ENCODE assay signal across 10 cellular contexts in the genomic region with DNA sequence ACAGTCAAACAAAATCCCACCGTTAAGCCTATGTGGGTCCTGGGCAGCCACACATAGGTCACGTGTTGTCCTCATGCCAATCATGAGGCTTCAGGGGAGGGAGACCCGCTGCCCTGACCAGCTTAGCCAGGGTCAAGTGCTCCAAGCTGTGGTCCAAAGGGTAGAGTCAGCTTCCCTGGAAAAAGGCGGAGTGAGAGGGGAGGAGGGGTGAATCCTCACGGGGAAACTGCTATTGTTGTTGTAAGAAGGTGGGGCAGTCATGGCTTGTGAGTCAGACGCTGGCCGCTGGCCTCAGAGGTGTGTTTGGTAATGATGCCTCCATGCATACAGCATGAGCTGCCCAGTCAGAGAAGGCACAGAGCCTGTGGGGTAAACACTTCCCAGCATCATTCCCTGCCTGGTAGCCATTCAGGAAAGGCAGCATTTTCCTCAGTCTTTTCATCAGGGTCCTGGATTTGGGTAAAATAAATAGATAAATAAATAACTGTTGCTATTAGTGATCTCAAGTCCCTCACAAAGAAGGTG. TPM values are rescaled to one million over a fixed set of nuclear protein-coding genes. Genes with fewer than 3 reads are reported as not detected.
DNase-seq lines count a peak whose midpoint lies in the region; ATAC-seq and TF ChIP-seq lines count a peak whose summit lies in the region.
"Had no signal": no experiment of that assay in that cellular context is flagged by ENCODE, and none has a peak within 500 bp of the region (broad histone marks: within the 10 kb centered on the region; RNA-seq: fewer than 3 reads in every experiment).

No MANE protein-coding gene starts in this region.

- H3K36me3 Mint-ChIP-seq in activated T-cell treated with anti-CD3 and anti-CD28 coated beads, Interleukin-2, amount 50 U/mL, for 72 hours (ENCODE audit: insufficient read depth in 2 of 2): no peaks in the 10 kb centered on the region

- H3K27me3 ChIP-seq in left lung (no peaks in the 10 kb centered on the region), aorta (ENCODE audit: control insufficient read depth in 1 of 2, insufficient read depth in 2 of 2, low read length in 1 of 2) (no peaks in the 10 kb centered on the region)

- no peak overlapping the region for H3K4me3 ChIP-seq in coronary artery
- no peak overlapping the region for H3K4me3 ChIP-seq in left lung
- H3K4me3 ChIP-seq in aorta (ENCODE audit: low read length in 2 of 2): no peak overlapping the region

- DNase-seq in Right ventricle myocardium superior (peak; percentile 68), cardiac septum (ENCODE audit: low spot score) (no peak), coronary artery (ENCODE audit: low spot score) (no peak), left lung (peak in 1 of 2 donors; percentile 68), aorta (no peak)
- DNase-seq in activated T-cell treated with anti-CD3 and anti-CD28 coated beads, Interleukin-2, amount 50 U/mL, for 72 hours: no peak
- DNase-seq: stimulated activated CD4-positive, alpha-beta T cell treated with anti-CD3 and anti-CD28 coated beads, Interleukin-15, amount 100 ng/mL, for 24 hours had no signal

- 62 to 64% methylated on average over 7 of the region's 7 CpGs for WGBS in aorta, 2 donors

- H3K4me1 ChIP-seq in left lung (peaks cover 0 to 18% of the 10 kb centered on the region in 2 donors), aorta (ENCODE audit: control insufficient read depth in 1 of 2, insufficient read depth in 2 of 2, low read length in 2 of 2) (no peaks in the 10 kb centered on the region)

- no peaks in the 10 kb centered on the region for H3K9me3 ChIP-seq in left lung
- no peaks in the 10 kb centered on the region for H3K9me3 ChIP-seq in aorta (ENCODE audit: control insufficient read depth, low read length)

- H3K27me3 Mint-ChIP-seq in activated T-cell treated with anti-CD3 and anti-CD28 coated beads, Interleukin-2, amount 50 U/mL, for 72 hours (ENCODE audit: low read depth): peaks cover 6% of the 10 kb centered on the region

- H3K9me3 Mint-ChIP-seq in activated T-cell treated with anti-CD3 and anti-CD28 coated beads, Interleukin-2, amount 50 U/mL, for 72 hours: no peaks in the 10 kb centered on the region

- ATAC-seq in Right ventricle myocardium superior (ENCODE audit: poor library complexity): peak; percentile 22
- peak; percentile 46 for ATAC-seq in left lung
- peak; percentile 41 for ATAC-seq in aorta (ENCODE audit: low FRiP score)
- ATAC-seq in activated T-cell treated with anti-CD3 and anti-CD28 coated beads, Interleukin-2, amount 50 U/mL, for 72 hours (replicated peaks in 1 of 2): no peak
- ATAC-seq in HG03280 (IDR thresholded peaks at IDR 0.05; ENCODE audit: unreplicated experiment): no peak
- no peak for ATAC-seq in HG02610 (IDR thresholded peaks at IDR 0.05; ENCODE audit: unreplicated experiment)

- no peak overlapping the region for H3K4me3 Mint-ChIP-seq in activated T-cell treated with anti-CD3 and anti-CD28 coated beads, Interleukin-2, amount 50 U/mL, for 72 hours

- intact Hi-C loops in Right ventricle myocardium superior (cut with DNase I) (no loop called here), cardiac septum (cut with DNase I) (no loop called here), left lung (cut with DNase I) (no loop called here), aorta (cut with DNase I) (loop anchor here in 1 of 2 donors (10.0 kb wide), 1 partner anchor 204 kb away; the partner anchor contains the start of gene NAPB)

- no peak overlapping the region for H3K27ac Mint-ChIP-seq in activated T-cell treated with anti-CD3 and anti-CD28 coated beads, Interleukin-2, amount 50 U/mL, for 72 hours

- TF ChIP-seq CTCF in coronary artery (IDR thresholded peaks at IDR 0.05) (no peak), left lung (IDR thresholded peaks at IDR 0.05) (no peak)

- H3K27ac ChIP-seq in coronary artery (peak overlapping the region; percentile 37 to 61), left lung (no peak overlapping the region), aorta (ENCODE audit: low read depth in 1 of 2, low read length in 2 of 2) (no peak overlapping the region)

- H3K36me3 ChIP-seq in left lung (peaks cover 0 to 23% of the 10 kb centered on the region in 2 donors), aorta (ENCODE audit: control insufficient read depth in 1 of 2, insufficient read depth in 2 of 2, low read length in 1 of 2) (peaks cover 0 to 5% of the 10 kb centered on the region in 2 donors)

- H3K4me1 Mint-ChIP-seq in activated T-cell treated with anti-CD3 and anti-CD28 coated beads, Interleukin-2, amount 50 U/mL, for 72 hours (ENCODE audit: low read depth): no peaks in the 10 kb centered on the region

RNA-seq across cellular contexts. Expression of gene CST3, which starts 8.7 kb away (rescaled TPM):
- total RNA-seq in Right ventricle myocardium superior (971 TPM), cardiac septum (486 TPM), left lung (100 to 1,000 TPM; 628 to 714 TPM), aorta (1,000 to 10,000 TPM in 1 of 2 donors, 100 to 1,000 TPM in 1; 837 to 1,105 TPM)
- 1,000 to 10,000 TPM in 1 of 2 donors, 100 to 1,000 TPM in 1; 584 to 1,561 TPM for polyA plus RNA-seq in aorta
- total RNA-seq in activated T-cell treated with anti-CD3 and anti-CD28 coated beads, Interleukin-2, amount 50 U/mL, for 72 hours: under 1 TPM; 0.22 to 0.30 TPM

RNA-seq across cellular contexts. Expression of gene CST9, which starts 23.4 kb away (rescaled TPM):
- total RNA-seq in Right ventricle myocardium superior (not detected), cardiac septum (not detected), left lung (not detected), aorta (not detected)
- polyA plus RNA-seq in aorta: not detected
- total RNA-seq in activated T-cell treated with anti-CD3 and anti-CD28 coated beads, Interleukin-2, amount 50 U/mL, for 72 hours: not detected
- total RNA-seq: ureter had no signal

RNA-seq across cellular contexts. Expression of gene CST4, which starts 59.8 kb away (rescaled TPM):
- not detected for total RNA-seq in Right ventricle myocardium superior
- not detected for total RNA-seq in cardiac septum
- not detected for total RNA-seq in left lung
- not detected for total RNA-seq in aorta
- polyA plus RNA-seq in aorta: not detected
- not detected for total RNA-seq in activated T-cell treated with anti-CD3 and anti-CD28 coated beads, Interleukin-2, amount 50 U/mL, for 72 hours
- total RNA-seq: ureter had no signal

Comparison
In these comparisons a context has a peak if more than half of its experiments do, and no peak if none do; other contexts are left out.
1. ATAC-seq: peak in Right ventricle myocardium superior (single experiment), left lung (single experiment) and aorta (single experiment); none in activated T-cell treated with anti-CD3 and anti-CD28 coated beads, Interleukin-2, amount 50 U/mL, for 72 hours (0 of 2), HG03280 (single experiment) and HG02610 (single experiment).
2. H3K27ac ChIP-seq: peak in coronary artery (2 of 2); none in left lung (0 of 2) and aorta (0 of 2).
3. RNA of gene CST3, which starts 8.7 kb away (total RNA-seq): 837 to 1,105 TPM in aorta, 971 TPM in Right ventricle myocardium superior (single experiment), 628 to 714 TPM in left lung and 486 TPM in cardiac septum (single experiment); 0.22 to 0.30 TPM in activated T-cell treated with anti-CD3 and anti-CD28 coated beads, Interleukin-2, amount 50 U/mL, for 72 hours; every median in the first group is over 100 times any median in the second.